ENCODE assay signal across 12 cellular contexts in the genomic region with DNA sequence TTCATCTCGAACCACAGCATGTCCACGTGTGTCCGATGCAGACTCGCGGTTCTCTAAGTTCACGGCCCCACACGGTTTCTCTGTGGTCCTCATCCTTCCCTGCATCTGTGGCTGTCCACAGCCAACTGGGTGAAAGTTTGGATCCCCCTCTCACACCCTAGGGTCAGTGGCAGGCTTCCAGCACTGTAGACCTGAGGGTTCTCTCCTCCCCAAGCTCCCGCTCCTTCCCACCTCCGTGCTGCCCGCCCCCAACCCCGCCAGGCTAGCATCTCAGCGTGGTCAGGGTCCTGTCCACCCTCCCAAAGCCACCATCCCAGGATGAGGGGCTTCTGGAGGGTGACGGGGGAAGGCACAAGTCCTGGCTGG. TPM values are rescaled to one million over a fixed set of nuclear protein-coding genes. Genes with fewer than 3 reads are reported as not detected.
DNase-seq lines count a peak whose midpoint lies in the region; ATAC-seq and TF ChIP-seq lines count a peak whose summit lies in the region.
"Had no signal": no experiment of that assay in that cellular context is flagged by ENCODE, and none has a peak within 500 bp of the region (broad histone marks: within the 10 kb centered on the region; RNA-seq: fewer than 3 reads in every experiment).

No MANE protein-coding gene starts in this region.

- H3K4me2 ChIP-seq in HCT116 (ENCODE audit: low read length) (peak overlapping the region; percentile 68), smooth muscle cell (peak overlapping the region; percentile 80)

- H3K4me1 ChIP-seq in HCT116 (ENCODE audit: control insufficient read depth in 1 of 2, insufficient read depth in 2 of 2, low read length in 2 of 2) (peaks cover 34 to 58% of the 10 kb centered on the region in 2 experiments), iPS-15b (ENCODE audit: control insufficient read depth, insufficient read depth, low read length) (peaks cover 3% of the 10 kb centered on the region), smooth muscle cell (ENCODE audit: low read depth) (peaks cover 7% of the 10 kb centered on the region)

- H3K9me2 ChIP-seq in HCT116 (ENCODE audit: insufficient read depth): no peaks in the 10 kb centered on the region

- TF ChIP-seq CTCF in HCT116 (IDR thresholded peaks at IDR 0.05 in 2 of 3, conservative IDR thresholded peaks at IDR 0.05 in 1 of 3; ENCODE audit: borderline replicate concordance in 1 of 3, insufficient read depth in 1 of 3, low read depth in 2 of 3, low read length in 2 of 3) (no peak), smooth muscle cell (IDR thresholded peaks at IDR 0.05; ENCODE audit: borderline replicate concordance, insufficient read depth, poor library complexity, severe bottlenecking) (no peak)

- no peak for TF ChIP-seq RAD21 in HCT116 (IDR thresholded peaks at IDR 0.05; ENCODE audit: low read depth)

- H3K9ac ChIP-seq in HCT116 (ENCODE audit: low read length) (peak overlapping the region; percentile 20; the same call in 1 of the 2 replicates), iPS-15b (ENCODE audit: low read depth, low read length) (peak overlapping the region; percentile 65), smooth muscle cell (ENCODE audit: low read depth) (peak overlapping the region; percentile 50)

- H3K79me2 ChIP-seq in HCT116 (ENCODE audit: insufficient read depth, low read length): no peaks in the 10 kb centered on the region
- H3K79me2 ChIP-seq in smooth muscle cell (ENCODE audit: low read depth): no peaks in the 10 kb centered on the region

- H2AFZ ChIP-seq in HCT116 (ENCODE audit: low read depth, low read length, poor library complexity, severe bottlenecking): no peak overlapping the region
- H2AFZ ChIP-seq in smooth muscle cell (ENCODE audit: low read depth): no peak overlapping the region

- CTCF ChIA-PET in HCT116 (lab: Charles Lee): no interaction called here

- peaks cover 17% of the 10 kb centered on the region for H3F3A ChIP-seq in smooth muscle cell (ENCODE audit: low read depth)

- H3K9me3 ChIP-seq in HCT116 (ENCODE audit: control insufficient read depth in 1 of 2, insufficient read depth in 1 of 2, low read depth in 1 of 2, low read length in 2 of 2) (no peaks in the 10 kb centered on the region), iPS-15b (ENCODE audit: control insufficient read depth, insufficient read depth, low read length) (no peaks in the 10 kb centered on the region), smooth muscle cell (replicated peaks; ENCODE audit: low read depth) (no peaks in the 10 kb centered on the region), MG63 (no peaks in the 10 kb centered on the region)

- whole genome bisulfite sequencing in smooth muscle cell (ENCODE audit: low lambda C conversion rate): 79% methylated on average over 13 of the region's 13 CpGs

- RAD21 ChIA-PET in HCT116 (lab: Charles Lee; ENCODE audit: low non-redundant PET in 1 of 2, low total read pairs in 2 of 2, uncharacterized antibody in 2 of 2, unreplicated experiment in 2 of 2): interaction anchor here in 1 of 2 experiments (0.6 kb wide), 1 partner anchor 1642 kb away, joined by 4 read pairs; no protein-coding TSS in a partner anchor

- no peak for TF ChIP-seq POLR2A in HCT116 (IDR thresholded peaks at IDR 0.05; ENCODE audit: borderline replicate concordance, extremely low read depth, insufficient read depth, insufficient read length)

- H3K27me3 ChIP-seq in HCT116 (ENCODE audit: insufficient read depth, low read length) (no peaks in the 10 kb centered on the region), iPS-15b (ENCODE audit: control insufficient read depth, insufficient read depth, low read length) (peaks cover 9% of the 10 kb centered on the region), smooth muscle cell (ENCODE audit: low read depth) (no peaks in the 10 kb centered on the region), MG63 (no peaks in the 10 kb centered on the region)

- H3K36me3 ChIP-seq in HCT116 (ENCODE audit: control insufficient read depth in 1 of 2, insufficient read depth in 2 of 2, low read length in 2 of 2) (no peaks in the 10 kb centered on the region; a peak in 2 of 4 replicates), iPS-15b (ENCODE audit: control insufficient read depth, insufficient read depth, low read length) (peaks cover 6% of the 10 kb centered on the region), smooth muscle cell (ENCODE audit: low read depth) (no peaks in the 10 kb centered on the region), MG63 (peaks cover 53% of the 10 kb centered on the region)

- H3K4me3 ChIP-seq in HCT116 (replicated peaks in 1 of 2; ENCODE audit: low read depth in 1 of 2, low read length in 2 of 2): peak overlapping the region in 1 of 2 experiments; percentile 20; a peak in 2 of 4 replicates
- H3K4me3 ChIP-seq in iPS-15b (ENCODE audit: low read depth, low read length): peak overlapping the region; percentile 58
- peak overlapping the region; percentile 7 for H3K4me3 ChIP-seq in smooth muscle cell
- no peak overlapping the region for H3K4me3 ChIP-seq in MG63

- no peaks in the 10 kb centered on the region for H4K20me1 ChIP-seq in HCT116 (ENCODE audit: insufficient read depth)
- peaks cover 9% of the 10 kb centered on the region for H4K20me1 ChIP-seq in smooth muscle cell (ENCODE audit: low read depth)

- POLR2A ChIA-PET in HCT116 (lab: Charles Lee): interaction anchor here (1.7 to 2.1 kb wide), 2 partner anchors 10 to 23 kb away, joined by 6 to 8 read pairs; partner anchors contain the start of gene RAB11B

- ATAC-seq in HCT116: no peak
- ATAC-seq in GM21447 (IDR thresholded peaks at IDR 0.05; ENCODE audit: unreplicated experiment): no peak
- no peak for ATAC-seq in GM21737 (IDR thresholded peaks at IDR 0.05; ENCODE audit: unreplicated experiment)
- ATAC-seq: natural killer cell treated with Interleukin-12 subunit alpha and Interleukin-12 subunit beta and Interleukin-15 and Interleukin-18, amount 100 ng/mL, for 72 hours had no signal

- H3K27ac ChIP-seq in HCT116 (ENCODE audit: low read depth, low read length): no peak overlapping the region; the same call in 1 of the 2 replicates
- H3K27ac ChIP-seq in smooth muscle cell (ENCODE audit: low read depth): peak overlapping the region; percentile 73

- intact Hi-C loops in HCT116 (cut with micrococcal nuclease): no loop called here

- DNase-seq in HCT116 (ENCODE audit: low read depth, low spot score) (no peak), brain pericyte (ENCODE audit: low read depth, low spot score) (peak; percentile 72), smooth muscle cell (lab: John Stamatoyannopoulos, UW; ENCODE audit: unreplicated experiment) (no peak), MG63 (no peak), NCI-H1436 (lab: John Stamatoyannopoulos, UW) (no peak)
- DNase-seq: activated CD4-positive, alpha-beta T cell treated with anti-CD3 and anti-CD28 coated beads, Interleukin-2, amount 10 ng/mL, durations not matched to agents 7 days and 5 days; effector CD4-positive, alpha-beta T cell; GDM1 had no signal

- no TSS peak for BruUV-seq in HCT116 (replicated peaks; lab: Mats Ljungman, UMichigan)

TF ChIP-seq in HCT116, 20 proteins besides CTCF, POLR2A, EP300 and RAD21 (continues in another document):
- TF ChIP-seq, protein P1, sequence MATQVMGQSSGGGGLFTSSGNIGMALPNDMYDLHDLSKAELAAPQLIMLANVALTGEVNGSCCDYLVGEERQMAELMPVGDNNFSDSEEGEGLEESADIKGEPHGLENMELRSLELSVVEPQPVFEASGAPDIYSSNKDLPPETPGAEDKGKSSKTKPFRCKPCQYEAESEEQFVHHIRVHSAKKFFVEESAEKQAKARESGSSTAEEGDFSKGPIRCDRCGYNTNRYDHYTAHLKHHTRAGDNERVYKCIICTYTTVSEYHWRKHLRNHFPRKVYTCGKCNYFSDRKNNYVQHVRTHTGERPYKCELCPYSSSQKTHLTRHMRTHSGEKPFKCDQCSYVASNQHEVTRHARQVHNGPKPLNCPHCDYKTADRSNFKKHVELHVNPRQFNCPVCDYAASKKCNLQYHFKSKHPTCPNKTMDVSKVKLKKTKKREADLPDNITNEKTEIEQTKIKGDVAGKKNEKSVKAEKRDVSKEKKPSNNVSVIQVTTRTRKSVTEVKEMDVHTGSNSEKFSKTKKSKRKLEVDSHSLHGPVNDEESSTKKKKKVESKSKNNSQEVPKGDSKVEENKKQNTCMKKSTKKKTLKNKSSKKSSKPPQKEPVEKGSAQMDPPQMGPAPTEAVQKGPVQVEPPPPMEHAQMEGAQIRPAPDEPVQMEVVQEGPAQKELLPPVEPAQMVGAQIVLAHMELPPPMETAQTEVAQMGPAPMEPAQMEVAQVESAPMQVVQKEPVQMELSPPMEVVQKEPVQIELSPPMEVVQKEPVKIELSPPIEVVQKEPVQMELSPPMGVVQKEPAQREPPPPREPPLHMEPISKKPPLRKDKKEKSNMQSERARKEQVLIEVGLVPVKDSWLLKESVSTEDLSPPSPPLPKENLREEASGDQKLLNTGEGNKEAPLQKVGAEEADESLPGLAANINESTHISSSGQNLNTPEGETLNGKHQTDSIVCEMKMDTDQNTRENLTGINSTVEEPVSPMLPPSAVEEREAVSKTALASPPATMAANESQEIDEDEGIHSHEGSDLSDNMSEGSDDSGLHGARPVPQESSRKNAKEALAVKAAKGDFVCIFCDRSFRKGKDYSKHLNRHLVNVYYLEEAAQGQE (IDR thresholded peaks at IDR 0.05; ENCODE audit: low read depth): no peak
- TF ChIP-seq TCF7L2 (IDR thresholded peaks at IDR 0.05; ENCODE audit: borderline replicate concordance, extremely low read depth, insufficient read depth, insufficient read length): no peak

RNA-seq across cellular contexts. Expression of gene ANGPTL4, which starts 3.0 kb away (rescaled TPM):
- total RNA-seq in HCT116 (2021; ENCODE audit: unreplicated experiment): 54.8 TPM
- 114 and 161 TPM in 2 replicates for polyA plus RNA-seq in HCT116 (2012)
- total RNA-seq in smooth muscle cell: 9.4 and 10.2 TPM in 2 replicates
- polyA plus RNA-seq in smooth muscle cell: 18.7 and 23.9 TPM in 2 replicates
- total RNA-seq in MG63 (2014; rRNA removed; shearing (Covaris generic); ENCODE audit: low replicate concordance): 46.7 and 64.6 TPM in 2 replicates
- total RNA-seq: activated CD4-positive, alpha-beta T cell treated with anti-CD3 and anti-CD28 coated beads, Interleukin-2, amount 10 ng/mL, durations not matched to agents 7 days and 5 days had no signal

RNA-seq across cellular contexts. Expression of gene RAB11B, which starts 23.2 kb away (rescaled TPM):
- total RNA-seq in HCT116 (2021; ENCODE audit: unreplicated experiment): 140 TPM
- 164 and 236 TPM in 2 replicates for polyA plus RNA-seq in HCT116 (2012)
- 12.9 and 28.9 TPM in 2 replicates for total RNA-seq in smooth muscle cell
- 137 and 148 TPM in 2 replicates for polyA plus RNA-seq in smooth muscle cell
- 17.0 and 39.8 TPM in 2 replicates for total RNA-seq in MG63 (2014; rRNA removed; shearing (Covaris generic); ENCODE audit: low replicate concordance)

RNA-seq across cellular contexts. Expression of gene KANK3, which starts 23.9 kb away (rescaled TPM):
- 21.7 TPM for total RNA-seq in HCT116 (2021; ENCODE audit: unreplicated experiment)
- polyA plus RNA-seq in HCT116 (2012): 13.1 and 14.4 TPM in 2 replicates
- 0.40 and 1.2 TPM in 2 replicates for total RNA-seq in smooth muscle cell
- polyA plus RNA-seq in smooth muscle cell: 1.3 and 2.4 TPM in 2 replicates
- 0.20 TPM in 1 of 2 replicates, not detected in the other for total RNA-seq in MG63 (2014; rRNA removed; shearing (Covaris generic); ENCODE audit: low replicate concordance)

RNA-seq across cellular contexts. Expression of gene RPS28, which starts 45.6 kb away (rescaled TPM):
- total RNA-seq in HCT116 (2021; ENCODE audit: unreplicated experiment): 2,379 TPM
- polyA plus RNA-seq in HCT116 (2012): 2,859 and 3,193 TPM in 2 replicates
- 212 and 236 TPM in 2 replicates for total RNA-seq in smooth muscle cell
- 574 and 669 TPM in 2 replicates for polyA plus RNA-seq in smooth muscle cell
- total RNA-seq in MG63 (2014; rRNA removed; shearing (Covaris generic); ENCODE audit: low replicate concordance): 1,599 and 3,607 TPM in 2 replicates

RNA-seq across cellular contexts. Expression of gene NDUFA7, which starts 45.8 kb away (rescaled TPM):
- total RNA-seq in HCT116 (2021; ENCODE audit: unreplicated experiment): 86.9 TPM
- 126 and 168 TPM in 2 replicates for polyA plus RNA-seq in HCT116 (2012)
- 17.3 and 19.4 TPM in 2 replicates for total RNA-seq in smooth muscle cell
- polyA plus RNA-seq in smooth muscle cell: 80.4 and 103 TPM in 2 replicates
- total RNA-seq in MG63 (2014; rRNA removed; shearing (Covaris generic); ENCODE audit: low replicate concordance): 10.3 and 40.1 TPM in 2 replicates

Comparison
In these comparisons a context has a peak if more than half of its experiments do, and no peak if none do; other contexts are left out.
1. RNA of gene KANK3, which starts 23.9 kb away (total RNA-seq): 21.7 TPM in HCT116 (single experiment); 0.40 to 1.2 TPM in smooth muscle cell and 0.20 TPM in MG63; every median in the first group is over 10 times any median in the second.
2. Peak in every context shown above with its lines, with median percentiles within 50 percentile points of each other: H3K9ac ChIP-seq.